In the genomic region with DNA sequence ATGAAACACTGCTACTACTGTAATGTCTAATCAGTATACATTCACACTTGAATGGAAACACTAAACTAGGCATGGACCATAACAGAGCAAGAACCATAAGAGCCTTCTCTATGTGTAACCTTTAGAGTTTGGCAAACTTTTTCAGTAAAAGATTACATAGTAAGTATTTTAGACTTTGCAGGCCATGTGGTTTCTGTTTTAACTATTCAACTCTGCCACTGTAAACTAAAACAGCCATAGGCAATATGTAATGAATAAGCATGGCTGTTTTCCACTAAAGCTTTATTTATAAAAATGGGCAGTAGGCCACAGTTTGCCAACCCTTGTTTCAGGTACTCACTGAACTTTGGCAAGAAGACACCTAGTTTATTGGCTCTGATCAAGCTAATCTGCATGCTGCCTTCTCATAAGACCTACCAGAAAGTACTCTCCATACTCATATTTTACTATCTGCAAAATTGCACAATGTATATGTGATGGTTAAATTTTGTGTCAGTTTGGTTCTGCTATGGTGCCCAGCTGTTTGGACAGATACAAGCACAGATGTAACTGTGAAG, we compare ENCODE assay signal across 2 cellular contexts.
TF ChIP-seq lines count a peak whose summit lies in the region.

No MANE protein-coding gene starts in this region.

TF ChIP-seq in liver, 16 proteins besides CTCF, POLR2A, EP300 and RAD21:
- TF ChIP-seq FOXA1 (IDR thresholded peaks at IDR 0.05) (no peak), HNF4A (conservative IDR thresholded peaks at IDR 0.05) (peak; percentile 21 to 32)

TF ChIP-seq in HepG2, 621 proteins besides CTCF, POLR2A, EP300 and RAD21:
- TF ChIP-seq TBP (CRISPR knock-in tag; IDR thresholded peaks at IDR 0.05) (no peak), MBNL3 (CRISPR knock-in tag; conservative IDR thresholded peaks at IDR 0.05) (no peak), FLYWCH1 (CRISPR knock-in tag; IDR thresholded peaks at IDR 0.05) (no peak), NR2F1 (CRISPR knock-in tag; IDR thresholded peaks at IDR 0.05) (no peak), EZH2 (conservative IDR thresholded peaks at IDR 0.05; ENCODE audit: low read depth, low read length) (no peak), ZFP90 (CRISPR knock-in tag; IDR thresholded peaks at IDR 0.05; ENCODE audit: borderline replicate concordance) (no peak), ZHX1 (CRISPR knock-in tag; IDR thresholded peaks at IDR 0.05; ENCODE audit: low read depth) (no peak), SYNCRIP (IDR thresholded peaks at IDR 0.05; ENCODE audit: insufficient read depth, low read depth, low read length) (no peak), MIER3 (CRISPR knock-in tag; IDR thresholded peaks at IDR 0.05; ENCODE audit: borderline replicate concordance) (no peak), KDM1A (CRISPR knock-in tag; IDR thresholded peaks at IDR 0.05) (no peak)
- TF ChIP-seq, protein P1, sequence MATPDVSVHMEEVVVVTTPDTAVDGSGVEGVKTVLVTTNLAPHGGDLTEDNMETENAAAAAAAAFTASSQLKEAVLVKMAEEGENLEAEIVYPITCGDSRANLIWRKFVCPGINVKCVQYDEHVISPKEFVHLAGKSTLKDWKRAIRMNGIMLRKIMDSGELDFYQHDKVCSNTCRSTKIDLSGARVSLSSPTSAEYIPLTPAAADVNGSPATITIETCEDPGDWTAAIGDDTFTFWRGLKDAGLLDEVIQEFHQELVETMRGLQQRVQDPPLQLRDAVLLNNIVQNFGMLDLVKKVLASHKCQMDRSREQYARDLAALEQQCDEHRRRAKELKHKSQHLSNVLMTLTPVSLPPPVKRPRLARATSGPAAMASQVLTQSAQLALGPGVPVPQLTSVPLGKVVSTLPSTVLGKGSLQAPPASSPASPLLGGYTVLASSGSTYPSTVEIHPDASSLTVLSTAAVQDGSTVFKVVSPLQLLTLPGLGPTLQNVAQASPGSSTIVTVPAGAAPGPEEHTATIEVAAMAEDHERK (CRISPR knock-in tag; IDR thresholded peaks at IDR 0.05; ENCODE audit: low read depth), result no peak
